Comparison of ENCODE assay signal across 8 cellular contexts in genomic region chr4:154164931-154165839, GRCh38.
A peak's percentile ranks its signal among the peaks of the same experiment; 100 is the strongest.
DNase-seq lines count a peak whose midpoint lies in the region; ATAC-seq and TF ChIP-seq lines count a peak whose summit lies in the region.

No MANE protein-coding gene starts in this region.

- H3K27me3 ChIP-seq in lower lobe of right lung (ENCODE audit: low read depth): no peaks in the 10 kb centered on the region
- H3K27me3 ChIP-seq in ascending aorta: no peaks in the 10 kb centered on the region

- peaks cover 1% of the 10 kb centered on the region for H3K27me3 Mint-ChIP-seq in endothelial cell (ENCODE audit: unreplicated experiment)

- TF ChIP-seq CTCF in lower lobe of right lung (IDR thresholded peaks at IDR 0.05) (no peak), ascending aorta (IDR thresholded peaks at IDR 0.05) (no peak), endothelial cell (IDR thresholded peaks at IDR 0.05; ENCODE audit: unreplicated experiment) (no peak)

- no peak overlapping the region for H3K4me3 ChIP-seq in lower lobe of right lung
- H3K4me3 ChIP-seq in ascending aorta: no peak overlapping the region

- peak; percentile 94 for DNase-seq in RPMI7951 (ENCODE audit: low read depth)
- no peak for DNase-seq in lower lobe of right lung
- DNase-seq in ascending aorta (ENCODE audit: low spot score in 2 of 2): no peak
- DNase-seq in endothelial cell (ENCODE audit: low spot score): no peak
- no peak for DNase-seq in NCI-H82 (lab: John Stamatoyannopoulos, UW)

- no peaks in the 10 kb centered on the region for H3K36me3 Mint-ChIP-seq in endothelial cell (ENCODE audit: low read depth, unreplicated experiment)

- no peaks in the 10 kb centered on the region for H3K4me1 ChIP-seq in lower lobe of right lung
- H3K4me1 ChIP-seq in ascending aorta: no peaks in the 10 kb centered on the region

- no peaks in the 10 kb centered on the region for H3K36me3 ChIP-seq in lower lobe of right lung
- no peaks in the 10 kb centered on the region for H3K36me3 ChIP-seq in ascending aorta

- intact Hi-C loops in lower lobe of right lung (cut with DNase I): no loop called here
- intact Hi-C loops in ascending aorta (cut with DNase I): no loop called here

- no peak overlapping the region for H3K4me3 Mint-ChIP-seq in endothelial cell (ENCODE audit: unreplicated experiment)

- H3K27ac ChIP-seq in lower lobe of right lung: no peak overlapping the region
- no peak overlapping the region for H3K27ac ChIP-seq in ascending aorta

- H3K27ac Mint-ChIP-seq in endothelial cell (ENCODE audit: unreplicated experiment): no peak overlapping the region

- H3K9me3 ChIP-seq in lower lobe of right lung (no peaks in the 10 kb centered on the region), ascending aorta (no peaks in the 10 kb centered on the region)

- ATAC-seq in GM18867 (IDR thresholded peaks at IDR 0.05; ENCODE audit: unreplicated experiment) (peak; percentile 74), HG02588 (IDR thresholded peaks at IDR 0.05; ENCODE audit: unreplicated experiment) (peak; percentile 77), lower lobe of right lung (peak; percentile 90 to 91), HG03025 (IDR thresholded peaks at IDR 0.05; ENCODE audit: low FRiP score, unreplicated experiment) (no peak)

- no peaks in the 10 kb centered on the region for H3K4me1 Mint-ChIP-seq in endothelial cell (ENCODE audit: unreplicated experiment)

- H3K9me3 Mint-ChIP-seq in endothelial cell (ENCODE audit: unreplicated experiment): no peaks in the 10 kb centered on the region
